8 cellular contexts compared by ENCODE assay signal in genomic region chr14:104650057-104650980, GRCh38.
A peak's percentile ranks its signal among the peaks of the same experiment; 100 is the strongest.
DNase-seq lines count a peak whose midpoint lies in the region; ATAC-seq and TF ChIP-seq lines count a peak whose summit lies in the region.

No MANE protein-coding gene starts in this region.

- no peaks in the 10 kb centered on the region for H3K36me3 ChIP-seq in mucosa of stomach (ENCODE audit: control insufficient read depth, insufficient read depth, low read length)

- no peak for TF ChIP-seq POLR2A in erythroblast (IDR thresholded peaks at IDR 0.05; ENCODE audit: low read length)

- DNase-seq in C1 segment of cervical spinal cord (lab: John Stamatoyannopoulos, UW) (peak in 9 of 14 donors; percentile 20 to 73 (median 45)), NCI-H1694 (lab: John Stamatoyannopoulos, UW) (peak; percentile 69), activated T-cell treated with anti-CD3 and anti-CD28 coated beads for 1 hour (ENCODE audit: low read depth) (peak; percentile 60), erythroblast (lab: John Stamatoyannopoulos, UW) (peak; percentile 51 to 78), NCI-H2107 treated with DMSO at 0.1 percent for 48 hours (lab: John Stamatoyannopoulos, UW; ENCODE audit: unreplicated experiment) (no peak)
- DNase-seq in stimulated activated CD8-positive, alpha-beta memory T cell treated with anti-CD3 and anti-CD28 coated beads, Interleukin-4, amount 100 ng/mL, for 48 hours, result peak; percentile 85

- H3K9me3 ChIP-seq in mucosa of stomach (ENCODE audit: control insufficient read depth, low read length), result no peaks in the 10 kb centered on the region

- H3K27me3 ChIP-seq in mucosa of stomach (ENCODE audit: control insufficient read depth, insufficient read depth, low read length), result peaks cover 3% of the 10 kb centered on the region

- peak; percentile 68 for ATAC-seq in GM21381 (IDR thresholded peaks at IDR 0.05; ENCODE audit: unreplicated experiment)

- H3K4me1 ChIP-seq in mucosa of stomach (ENCODE audit: control insufficient read depth, insufficient read depth, low read length), result peaks cover 15% of the 10 kb centered on the region

- peak overlapping the region; percentile 65 for H3K9ac ChIP-seq in mucosa of stomach (ENCODE audit: low read length)

- peak overlapping the region; percentile 4 for H3K4me3 ChIP-seq in mucosa of stomach (ENCODE audit: low read length)
